1 cellular context compared by ENCODE assay signal in genomic region chr6:41318648-41319565, GRCh38.
A peak's percentile ranks its signal among the peaks of the same experiment; 100 is the strongest.
TF ChIP-seq lines count a peak whose summit lies in the region.

No MANE protein-coding gene starts in this region.

TF ChIP-seq in HepG2, 621 proteins besides CTCF, POLR2A, EP300 and RAD21 (continued from another document and continues in another):
- TF ChIP-seq ARID4A (CRISPR knock-in tag; IDR thresholded peaks at IDR 0.05; ENCODE audit: borderline replicate concordance) (peak; percentile 64; the same call in 1 of the 2 replicates), ZNF232 (CRISPR knock-in tag; IDR thresholded peaks at IDR 0.05; ENCODE audit: borderline replicate concordance) (no peak), BORCS8-MEF2B (CRISPR knock-in tag; IDR thresholded peaks at IDR 0.05) (0 out of 2 replicates have a peak, but pooled peaks have one; percentile 72), ZKSCAN8 (CRISPR knock-in tag; IDR thresholded peaks at IDR 0.05; ENCODE audit: borderline replicate concordance) (peak; percentile 72; the same call in 1 of the 2 replicates), ZNF160 (CRISPR knock-in tag; IDR thresholded peaks at IDR 0.05) (0 out of 2 replicates have a peak, but pooled peaks have one; percentile 68), MEIS2 (CRISPR knock-in tag; IDR thresholded peaks at IDR 0.05) (peak; percentile 90), ZNF124 (CRISPR knock-in tag; IDR thresholded peaks at IDR 0.05) (peak; percentile 77; the same call in 1 of the 2 replicates), EEA1 (CRISPR knock-in tag; IDR thresholded peaks at IDR 0.05; ENCODE audit: borderline replicate concordance) (peak; percentile 53; the same call in 1 of the 2 replicates), PCBP2 (optimal IDR thresholded peaks at IDR 0.05; ENCODE audit: low read depth, low read length, poor library complexity, severe bottlenecking) (no peak), UBTF (CRISPR knock-in tag; IDR thresholded peaks at IDR 0.05) (peak; percentile 50; the same call in 1 of the 2 replicates), ZSCAN31 (CRISPR knock-in tag; IDR thresholded peaks at IDR 0.05; ENCODE audit: low read depth) (peak; percentile 68; the same call in 1 of the 2 replicates), ZNF580 (CRISPR knock-in tag; IDR thresholded peaks at IDR 0.05; ENCODE audit: borderline replicate concordance, low read depth) (peak; percentile 48; the same call in 1 of the 2 replicates), ZNF652 (CRISPR knock-in tag; IDR thresholded peaks at IDR 0.05; ENCODE audit: borderline replicate concordance, low read depth) (no peak), ZNF782 (CRISPR knock-in tag; IDR thresholded peaks at IDR 0.05; ENCODE audit: borderline replicate concordance) (no peak), SALL1 (CRISPR knock-in tag; IDR thresholded peaks at IDR 0.05) (peak; percentile 78), ZFY (CRISPR knock-in tag; IDR thresholded peaks at IDR 0.05) (peak; percentile 33; the same call in 1 of the 2 replicates), PPARG (CRISPR knock-in tag; conservative IDR thresholded peaks at IDR 0.05) (no peak), ATF6 (CRISPR knock-in tag; conservative IDR thresholded peaks at IDR 0.05) (no peak), ZNF331 (CRISPR knock-in tag; IDR thresholded peaks at IDR 0.05) (peak; percentile 68; the same call in 1 of the 2 replicates), ZXDC (CRISPR knock-in tag; IDR thresholded peaks at IDR 0.05) (no peak)
- TF ChIP-seq, protein P1, sequence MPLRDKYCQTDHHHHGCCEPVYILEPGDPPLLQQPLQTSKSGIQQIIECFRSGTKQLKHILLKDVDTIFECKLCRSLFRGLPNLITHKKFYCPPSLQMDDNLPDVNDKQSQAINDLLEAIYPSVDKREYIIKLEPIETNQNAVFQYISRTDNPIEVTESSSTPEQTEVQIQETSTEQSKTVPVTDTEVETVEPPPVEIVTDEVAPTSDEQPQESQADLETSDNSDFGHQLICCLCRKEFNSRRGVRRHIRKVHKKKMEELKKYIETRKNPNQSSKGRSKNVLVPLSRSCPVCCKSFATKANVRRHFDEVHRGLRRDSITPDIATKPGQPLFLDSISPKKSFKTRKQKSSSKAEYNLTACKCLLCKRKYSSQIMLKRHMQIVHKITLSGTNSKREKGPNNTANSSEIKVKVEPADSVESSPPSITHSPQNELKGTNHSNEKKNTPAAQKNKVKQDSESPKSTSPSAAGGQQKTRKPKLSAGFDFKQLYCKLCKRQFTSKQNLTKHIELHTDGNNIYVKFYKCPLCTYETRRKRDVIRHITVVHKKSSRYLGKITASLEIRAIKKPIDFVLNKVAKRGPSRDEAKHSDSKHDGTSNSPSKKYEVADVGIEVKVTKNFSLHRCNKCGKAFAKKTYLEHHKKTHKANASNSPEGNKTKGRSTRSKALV (CRISPR knock-in tag; IDR thresholded peaks at IDR 0.05), result peak; percentile 93
- TF ChIP-seq, protein P2, sequence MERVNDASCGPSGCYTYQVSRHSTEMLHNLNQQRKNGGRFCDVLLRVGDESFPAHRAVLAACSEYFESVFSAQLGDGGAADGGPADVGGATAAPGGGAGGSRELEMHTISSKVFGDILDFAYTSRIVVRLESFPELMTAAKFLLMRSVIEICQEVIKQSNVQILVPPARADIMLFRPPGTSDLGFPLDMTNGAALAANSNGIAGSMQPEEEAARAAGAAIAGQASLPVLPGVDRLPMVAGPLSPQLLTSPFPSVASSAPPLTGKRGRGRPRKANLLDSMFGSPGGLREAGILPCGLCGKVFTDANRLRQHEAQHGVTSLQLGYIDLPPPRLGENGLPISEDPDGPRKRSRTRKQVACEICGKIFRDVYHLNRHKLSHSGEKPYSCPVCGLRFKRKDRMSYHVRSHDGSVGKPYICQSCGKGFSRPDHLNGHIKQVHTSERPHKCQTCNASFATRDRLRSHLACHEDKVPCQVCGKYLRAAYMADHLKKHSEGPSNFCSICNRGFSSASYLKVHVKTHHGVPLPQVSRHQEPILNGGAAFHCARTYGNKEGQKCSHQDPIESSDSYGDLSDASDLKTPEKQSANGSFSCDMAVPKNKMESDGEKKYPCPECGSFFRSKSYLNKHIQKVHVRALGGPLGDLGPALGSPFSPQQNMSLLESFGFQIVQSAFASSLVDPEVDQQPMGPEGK (CRISPR knock-in tag; IDR thresholded peaks at IDR 0.05), result 0 out of 2 replicates have a peak, but pooled peaks have one; percentile 30
- TF ChIP-seq, protein P3, sequence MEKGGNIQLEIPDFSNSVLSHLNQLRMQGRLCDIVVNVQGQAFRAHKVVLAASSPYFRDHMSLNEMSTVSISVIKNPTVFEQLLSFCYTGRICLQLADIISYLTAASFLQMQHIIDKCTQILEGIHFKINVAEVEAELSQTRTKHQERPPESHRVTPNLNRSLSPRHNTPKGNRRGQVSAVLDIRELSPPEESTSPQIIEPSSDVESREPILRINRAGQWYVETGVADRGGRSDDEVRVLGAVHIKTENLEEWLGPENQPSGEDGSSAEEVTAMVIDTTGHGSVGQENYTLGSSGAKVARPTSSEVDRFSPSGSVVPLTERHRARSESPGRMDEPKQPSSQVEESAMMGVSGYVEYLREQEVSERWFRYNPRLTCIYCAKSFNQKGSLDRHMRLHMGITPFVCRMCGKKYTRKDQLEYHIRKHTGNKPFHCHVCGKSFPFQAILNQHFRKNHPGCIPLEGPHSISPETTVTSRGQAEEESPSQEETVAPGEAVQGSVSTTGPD (CRISPR knock-in tag; IDR thresholded peaks at IDR 0.05), result no peak
- TF ChIP-seq, protein P4, sequence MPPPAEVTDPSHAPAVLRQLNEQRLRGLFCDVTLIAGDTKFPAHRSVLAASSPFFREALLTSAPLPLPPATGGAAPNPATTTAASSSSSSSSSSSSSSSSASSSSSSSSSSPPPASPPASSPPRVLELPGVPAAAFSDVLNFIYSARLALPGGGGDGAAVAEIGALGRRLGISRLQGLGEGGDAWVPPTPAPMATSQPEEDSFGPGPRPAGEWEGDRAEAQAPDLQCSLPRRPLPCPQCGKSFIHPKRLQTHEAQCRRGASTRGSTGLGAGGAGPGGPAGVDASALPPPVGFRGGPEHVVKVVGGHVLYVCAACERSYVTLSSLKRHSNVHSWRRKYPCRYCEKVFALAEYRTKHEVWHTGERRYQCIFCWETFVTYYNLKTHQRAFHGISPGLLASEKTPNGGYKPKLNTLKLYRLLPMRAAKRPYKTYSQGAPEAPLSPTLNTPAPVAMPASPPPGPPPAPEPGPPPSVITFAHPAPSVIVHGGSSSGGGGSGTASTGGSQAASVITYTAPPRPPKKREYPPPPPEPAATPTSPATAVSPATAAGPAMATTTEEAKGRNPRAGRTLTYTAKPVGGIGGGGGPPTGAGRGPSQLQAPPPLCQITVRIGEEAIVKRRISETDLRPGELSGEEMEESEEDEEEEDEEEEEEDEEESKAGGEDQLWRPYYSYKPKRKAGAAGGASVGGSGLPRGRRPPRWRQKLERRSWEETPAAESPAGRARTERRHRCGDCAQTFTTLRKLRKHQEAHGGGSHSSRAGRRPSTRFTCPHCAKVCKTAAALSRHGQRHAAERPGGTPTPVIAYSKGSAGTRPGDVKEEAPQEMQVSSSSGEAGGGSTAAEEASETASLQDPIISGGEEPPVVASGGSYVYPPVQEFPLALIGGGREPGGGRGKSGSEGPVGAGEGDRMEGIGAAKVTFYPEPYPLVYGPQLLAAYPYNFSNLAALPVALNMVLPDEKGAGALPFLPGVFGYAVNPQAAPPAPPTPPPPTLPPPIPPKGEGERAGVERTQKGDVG (CRISPR knock-in tag; IDR thresholded peaks at IDR 0.05; ENCODE audit: borderline replicate concordance), result 0 out of 2 replicates have a peak, but pooled peaks have one; percentile 23
